ENCODE assay signal across 1 cellular context in the genomic region with DNA sequence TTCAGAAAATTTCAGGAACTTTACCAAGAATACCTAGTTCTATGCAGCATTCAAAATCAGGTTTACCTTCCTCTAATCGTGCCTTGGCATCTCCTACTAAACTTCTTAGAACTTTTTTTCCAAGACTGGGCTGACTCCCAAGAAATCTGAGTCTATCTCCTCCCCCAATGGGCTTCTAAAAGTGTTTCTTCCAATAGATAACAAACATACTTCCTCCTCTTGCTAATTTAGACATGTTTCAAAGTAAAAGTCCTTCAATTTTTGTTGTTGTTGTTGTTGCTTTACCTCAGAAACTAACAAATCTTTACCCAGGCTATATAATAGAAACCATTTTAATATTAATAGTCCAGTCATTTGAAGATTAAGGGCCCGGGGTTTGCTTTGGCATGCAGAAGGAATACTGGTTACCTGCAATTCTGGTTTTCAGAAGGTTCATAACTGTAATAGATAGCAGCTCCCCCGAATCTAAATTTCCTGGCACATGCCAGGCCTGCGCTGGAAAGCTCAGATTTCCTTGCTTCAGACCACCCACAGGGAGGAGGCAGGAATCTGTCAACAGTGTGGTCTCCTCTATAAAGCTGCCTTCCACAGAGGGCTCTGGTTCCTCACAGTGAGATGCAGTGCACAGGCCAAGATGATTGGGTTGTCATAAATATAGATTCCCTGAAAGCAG.
TF ChIP-seq lines count a peak whose summit lies in the region.

No MANE protein-coding gene starts in this region.

TF ChIP-seq in Ishikawa, 13 proteins besides CTCF, POLR2A, EP300 and RAD21 (continued from another document):
- TF ChIP-seq EGR1 (IDR thresholded peaks at IDR 0.05): no peak
- no peak for TF ChIP-seq YY1 (IDR thresholded peaks at IDR 0.05; ENCODE audit: low read depth)
- peak; percentile 72 for TF ChIP-seq TCF12 (IDR thresholded peaks at IDR 0.05; ENCODE audit: low read depth)
- TF ChIP-seq FOXM1 (IDR thresholded peaks at IDR 0.05; ENCODE audit: borderline replicate concordance, low read depth): peak; percentile 50; the same call in 1 of the 2 replicates
- no peak for TF ChIP-seq TAF1 (IDR thresholded peaks at IDR 0.05; ENCODE audit: low read depth)
- no peak for TF ChIP-seq CEBPB (IDR thresholded peaks at IDR 0.05)
- no peak for TF ChIP-seq ZBTB7A (IDR thresholded peaks at IDR 0.05; ENCODE audit: low read depth)
TF ChIP-seq in Ishikawa: peak in this region for 4.
